Comparison of ENCODE assay signal across 8 cellular contexts in the genomic region with DNA sequence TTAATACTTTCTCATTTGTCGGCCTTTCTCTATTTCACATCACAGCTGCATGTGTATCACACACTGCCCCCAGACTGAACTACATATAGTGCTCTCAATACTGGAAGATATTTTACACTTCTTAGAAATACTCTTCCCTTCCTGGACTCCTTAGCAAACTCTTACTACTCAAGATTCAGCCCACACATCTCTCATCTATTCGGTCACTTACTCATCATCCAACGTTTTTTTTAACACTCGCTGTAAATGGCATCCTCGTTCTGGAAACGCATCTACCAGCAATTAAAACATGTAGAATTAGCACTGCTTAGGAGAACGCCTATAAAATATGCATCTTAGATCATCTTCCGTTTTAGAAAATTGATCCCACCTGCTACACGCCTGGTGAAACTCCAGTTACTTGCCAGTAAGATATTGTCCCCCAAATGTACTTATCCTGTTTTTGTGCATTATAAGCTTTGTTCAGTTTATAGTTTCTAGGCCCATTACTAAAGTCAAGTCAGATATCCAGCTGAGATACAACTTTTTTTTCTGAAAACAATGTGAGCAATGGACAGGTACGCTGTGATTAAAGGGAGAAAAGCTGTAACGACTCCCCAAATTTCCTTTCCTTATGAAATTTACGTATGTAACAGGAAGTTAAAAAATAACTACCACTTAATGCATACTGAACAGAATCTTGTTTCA. TPM values are rescaled to one million over a fixed set of nuclear protein-coding genes. Genes with fewer than 3 reads are reported as not detected.
DNase-seq lines count a peak whose midpoint lies in the region; ATAC-seq and TF ChIP-seq lines count a peak whose summit lies in the region.

No MANE protein-coding gene starts in this region.

- ATAC-seq in naive thymus-derived CD8-positive, alpha-beta T cell, result no peak
- no peak for ATAC-seq in GM18519 (IDR thresholded peaks at IDR 0.05; ENCODE audit: low FRiP score, unreplicated experiment)

- peak overlapping the region; percentile 95 to 98 (median 96) for H3K4me3 Mint-ChIP-seq in IgD-negative memory B cell
- peak overlapping the region; percentile 86 to 96 (median 93) for H3K4me3 Mint-ChIP-seq in brain
- peak overlapping the region; percentile 5 to 98 (median 96) for H3K4me3 Mint-ChIP-seq in naive thymus-derived CD8-positive, alpha-beta T cell

- H3K9me3 Mint-ChIP-seq in IgD-negative memory B cell (no peaks in the 10 kb centered on the region), brain (peaks cover 5 to 25% (median 11%) of the 10 kb centered on the region in 5 experiments)
- no peaks in the 10 kb centered on the region for H3K9me3 Mint-ChIP-seq in naive thymus-derived CD8-positive, alpha-beta T cell

- peak overlapping the region; percentile 61 for H3K4me3 ChIP-seq in AG09309 (ENCODE audit: control insufficient read depth, low read depth, low read length)

- H3K4me1 Mint-ChIP-seq in IgD-negative memory B cell (peaks cover 38 to 44% (median 42%) of the 10 kb centered on the region in 3 donors), brain (peaks cover 57% of the 10 kb centered on the region)
- peaks cover 10 to 30% (median 26%) of the 10 kb centered on the region in 4 donors for H3K4me1 Mint-ChIP-seq in naive thymus-derived CD8-positive, alpha-beta T cell

- POLR2A ChIA-PET in naive thymus-derived CD8-positive, alpha-beta T cell (lab: Charles Lee), result interaction anchor here (0.9 to 3.3 kb wide), 4 partner anchors 9 to 185 kb away, joined by 3 to 45 read pairs (median 9); partner anchors contain the start of genes SNX25 and UFSP2

- TF ChIP-seq CTCF in AG09309 (IDR thresholded peaks at IDR 0.05; ENCODE audit: control insufficient read depth, insufficient read depth, low read depth, low read length, missing control alignments), result no peak
- no peak for TF ChIP-seq CTCF in brain (conservative IDR thresholded peaks at IDR 0.05)

- H3K36me3 Mint-ChIP-seq in IgD-negative memory B cell, result no peaks in the 10 kb centered on the region
- H3K36me3 Mint-ChIP-seq in brain, result peaks cover 67% of the 10 kb centered on the region
- H3K36me3 Mint-ChIP-seq in naive thymus-derived CD8-positive, alpha-beta T cell, result peaks cover 0 to 6% (median 3%) of the 10 kb centered on the region in 3 donors

- no peak for DNase-seq in AG09309 (ENCODE audit: low read depth)
- peak in 2 of 10 donors; percentile 7 to 21 for DNase-seq in naive thymus-derived CD8-positive, alpha-beta T cell
- no peak for DNase-seq in foreskin melanocyte
- no peak for DNase-seq in UCSD-AML1 (lab: John Stamatoyannopoulos, UW; ENCODE audit: unreplicated experiment)
- DNase-seq in HUDEP-2 (lab: John Stamatoyannopoulos, UW; ENCODE audit: unreplicated experiment in 76 of 76), result no peak

- H3K27me3 Mint-ChIP-seq in IgD-negative memory B cell, result no peaks in the 10 kb centered on the region
- peaks cover 3% of the 10 kb centered on the region for H3K27me3 Mint-ChIP-seq in brain
- no peaks in the 10 kb centered on the region for H3K27me3 Mint-ChIP-seq in naive thymus-derived CD8-positive, alpha-beta T cell

- H3K27ac Mint-ChIP-seq in IgD-negative memory B cell (peak overlapping the region; percentile 74 to 98 (median 94)), brain (peak overlapping the region; percentile 50 to 100 (median 99))
- peak overlapping the region; percentile 83 to 99 (median 98) for H3K27ac Mint-ChIP-seq in naive thymus-derived CD8-positive, alpha-beta T cell

RNA-seq across cellular contexts. Expression of gene LRP2BP, which starts 1.0 kb away (rescaled TPM):
- 0.89 TPM for polyA plus RNA-seq in IgD-negative memory B cell
- polyA plus RNA-seq in brain (ENCODE audit: insufficient read depth, low read depth, low replicate concordance), result 0.70 TPM
- 1 to 10 TPM in 1 of 2 experiments, under 1 TPM in 1; 0.74 to 1.4 TPM for total RNA-seq in naive thymus-derived CD8-positive, alpha-beta T cell
- under 1 TPM; 0.16 to 0.24 (median 0.18) TPM for polyA plus RNA-seq in naive thymus-derived CD8-positive, alpha-beta T cell

RNA-seq across cellular contexts. Expression of gene ANKRD37, which starts 1.9 kb away (rescaled TPM):
- polyA plus RNA-seq in IgD-negative memory B cell, result 16.5 TPM
- polyA plus RNA-seq in brain (ENCODE audit: insufficient read depth, low read depth, low replicate concordance), result 8.8 TPM
- 1 to 10 TPM; 5.0 to 5.5 TPM for total RNA-seq in naive thymus-derived CD8-positive, alpha-beta T cell
- 10 to 100 TPM in 2 of 3 donors, 1 to 10 TPM in 1; 9.9 to 12.4 (median 10.3) TPM for polyA plus RNA-seq in naive thymus-derived CD8-positive, alpha-beta T cell

RNA-seq across cellular contexts. Expression of gene UFSP2, which starts 31.1 kb away (rescaled TPM):
- 29.2 TPM for polyA plus RNA-seq in IgD-negative memory B cell
- 12.7 TPM for polyA plus RNA-seq in brain (ENCODE audit: insufficient read depth, low read depth, low replicate concordance)
- 10 to 100 TPM; 22.9 to 34.8 TPM for total RNA-seq in naive thymus-derived CD8-positive, alpha-beta T cell
- polyA plus RNA-seq in naive thymus-derived CD8-positive, alpha-beta T cell, result 10 to 100 TPM; 34.7 to 53.9 (median 45.2) TPM
